ENCODE assay signal across 22 cellular contexts in the genomic region with DNA sequence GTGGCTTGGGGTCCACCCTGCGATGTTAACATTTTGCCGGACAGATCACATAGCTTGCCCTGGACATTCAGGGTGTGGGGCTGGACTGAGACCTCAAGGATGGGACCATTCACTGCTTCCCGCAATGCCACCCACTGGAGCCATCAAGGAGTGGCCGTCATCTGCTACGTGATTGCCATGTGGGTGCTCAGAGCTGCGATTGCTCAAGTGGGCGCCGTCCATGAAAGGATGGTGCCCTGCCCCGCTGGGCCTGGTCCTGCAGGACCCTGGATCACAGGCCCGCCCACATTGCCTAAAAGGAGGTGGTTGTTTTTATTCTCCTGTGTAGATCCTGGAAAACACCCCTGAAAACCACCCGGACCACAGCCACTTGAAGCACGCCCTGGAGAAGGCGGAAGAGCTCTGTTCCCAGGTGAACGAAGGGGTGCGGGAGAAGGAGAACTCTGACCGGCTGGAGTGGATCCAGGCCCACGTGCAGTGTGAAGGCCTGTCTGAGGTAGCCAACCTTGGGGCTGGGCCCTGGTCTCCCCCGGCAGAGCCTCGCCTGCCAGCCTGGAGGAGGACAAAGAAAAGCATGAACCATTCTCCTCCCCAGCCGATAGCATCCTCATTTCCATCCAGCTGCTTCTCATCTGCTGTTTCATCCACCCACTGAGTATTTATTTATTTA. TPM values are rescaled to one million over a fixed set of nuclear protein-coding genes. Genes with fewer than 3 reads are reported as not detected.
DNase-seq lines count a peak whose midpoint lies in the region; ATAC-seq and TF ChIP-seq lines count a peak whose summit lies in the region.
"Had no signal": no experiment of that assay in that cellular context is flagged by ENCODE, and none has a peak within 500 bp of the region (broad histone marks: within the 10 kb centered on the region; RNA-seq: fewer than 3 reads in every experiment).

No MANE protein-coding gene starts in this region.

- TF ChIP-seq CTCF in chondrocyte (IDR thresholded peaks at IDR 0.05), result no peak
- TF ChIP-seq CTCF in spleen (IDR thresholded peaks at IDR 0.05 in 8 of 11, conservative IDR thresholded peaks at IDR 0.05 in 3 of 11), result no peak

- H3K36me3 Mint-ChIP-seq in chondrocyte (ENCODE audit: low read depth), result no peaks in the 10 kb centered on the region
- H3K36me3 Mint-ChIP-seq: CD14-positive monocyte; CD4-positive, alpha-beta memory T cell; CD4-positive, CD25-positive, alpha-beta regulatory T cell; CD8-positive, alpha-beta memory T cell had no signal

- H3K9me3 Mint-ChIP-seq in chondrocyte (ENCODE audit: low read depth), result no peaks in the 10 kb centered on the region
- H3K9me3 Mint-ChIP-seq: CD4-positive, CD25-positive, alpha-beta regulatory T cell; CD8-positive, alpha-beta memory T cell had no signal

- no peak for ATAC-seq in aorta (ENCODE audit: low FRiP score)
- ATAC-seq in HG02763 (IDR thresholded peaks at IDR 0.05; ENCODE audit: unreplicated experiment), result no peak
- ATAC-seq: GM12878 had no signal

- H3K4me1 ChIP-seq in spleen, result no peaks in the 10 kb centered on the region
- H3K4me1 ChIP-seq in aorta (ENCODE audit: control insufficient read depth in 1 of 2, insufficient read depth in 2 of 2, low read length in 2 of 2), result no peaks in the 10 kb centered on the region
- H3K4me1 ChIP-seq: BE2C, BLaER1 had no signal

- peaks cover 9% of the 10 kb centered on the region for H3K4me1 Mint-ChIP-seq in chondrocyte (ENCODE audit: low read depth)
- H3K4me1 Mint-ChIP-seq: CD14-positive monocyte; CD4-positive, alpha-beta memory T cell; CD4-positive, CD25-positive, alpha-beta regulatory T cell; CD8-positive, alpha-beta memory T cell had no signal

- intact Hi-C loops in posterior vena cava (cut with DNase I) (no loop called here), spleen (cut with DNase I; ENCODE audit: low total_unique reads) (no loop called here), aorta (cut with DNase I) (no loop called here)

- no peak overlapping the region for H3K27ac Mint-ChIP-seq in chondrocyte (ENCODE audit: unreplicated experiment)
- H3K27ac Mint-ChIP-seq: CD14-positive monocyte; CD4-positive, alpha-beta memory T cell; CD4-positive, CD25-positive, alpha-beta regulatory T cell had no signal

- H3K4me3 ChIP-seq in spleen, result no peak overlapping the region
- no peak overlapping the region for H3K4me3 ChIP-seq in aorta (ENCODE audit: low read length in 2 of 2)
- H3K4me3 ChIP-seq: BLaER1, GM12878 had no signal

- no peak overlapping the region for H3K4me3 Mint-ChIP-seq in chondrocyte (ENCODE audit: unreplicated experiment)
- H3K4me3 Mint-ChIP-seq: CD14-positive monocyte; CD4-positive, alpha-beta memory T cell; CD4-positive, CD25-positive, alpha-beta regulatory T cell; CD8-positive, alpha-beta memory T cell had no signal

- peaks cover 2% of the 10 kb centered on the region for H3K27me3 Mint-ChIP-seq in chondrocyte (ENCODE audit: low read depth)

- no peak for TF ChIP-seq POLR2A in spleen (IDR thresholded peaks at IDR 0.05)

- DNase-seq in chondrocyte (ENCODE audit: low spot score), result peak; percentile 67
- DNase-seq in posterior vena cava (ENCODE audit: low spot score), result peak; percentile 53
- DNase-seq in spleen, result peak; percentile 54
- DNase-seq in aorta, result peak; percentile 12 to 71
- no peak for DNase-seq in D341Med (ENCODE audit: low spot score)
- no peak for DNase-seq in NOMO-1 treated with dmso at 0.1 percent for 144 hours (lab: John Stamatoyannopoulos, UW; ENCODE audit: unreplicated experiment)
- no peak for DNase-seq in NCI-H187 treated with DMSO at 0.1 percent for 48 hours (lab: John Stamatoyannopoulos, UW)
- DNase-seq: 8988T; ACHN; BE2C; C1 segment of cervical spinal cord; CD4-positive, alpha-beta memory T cell; CD4-positive, CD25-positive, alpha-beta regulatory T cell; CD8-positive, alpha-beta memory T cell; COR-L47; DND-41; EL; GDM1 had no signal

- H3K27ac ChIP-seq in spleen, result no peak overlapping the region
- H3K27ac ChIP-seq in aorta (ENCODE audit: low read depth in 1 of 2, low read length in 2 of 2), result no peak overlapping the region
- H3K27ac ChIP-seq: BLaER1 had no signal

- no peaks in the 10 kb centered on the region for H3K9me3 ChIP-seq in spleen
- H3K9me3 ChIP-seq in aorta (ENCODE audit: control insufficient read depth, low read length), result no peaks in the 10 kb centered on the region
- H3K9me3 ChIP-seq: BE2C, BLaER1 had no signal

- H3K36me3 ChIP-seq in spleen, result no peaks in the 10 kb centered on the region
- H3K36me3 ChIP-seq in aorta (ENCODE audit: control insufficient read depth in 1 of 2, insufficient read depth in 2 of 2, low read length in 1 of 2), result no peaks in the 10 kb centered on the region
- H3K36me3 ChIP-seq: BE2C, BLaER1 had no signal

- WGBS in spleen, 5 donors, result 90 to 93% (median 93%) methylated on average over 19 to 20 of the region's 20 CpGs
- 93 to 95% methylated on average over 20 of the region's 20 CpGs for WGBS in aorta, 2 donors

- H3K27me3 ChIP-seq in spleen (replicated peaks in 1 of 7), result no peaks in the 10 kb centered on the region
- no peaks in the 10 kb centered on the region for H3K27me3 ChIP-seq in aorta (ENCODE audit: control insufficient read depth in 1 of 2, insufficient read depth in 2 of 2, low read length in 1 of 2)
- H3K27me3 ChIP-seq: BE2C, BLaER1 had no signal

RNA-seq across cellular contexts. Expression of a gene that starts 40.4 kb away (rescaled TPM):
- total RNA-seq in chondrocyte (129 to 131 TPM (median 131 TPM) in 3 replicates), posterior vena cava (100 to 1,000 TPM; 138 to 167 TPM), spleen (100 to 1,000 TPM in 6 of 7 donors, 10 to 100 TPM in 1; 97.6 to 154 (median 125) TPM), aorta (100 to 1,000 TPM; 112 to 119 TPM)
- polyA plus RNA-seq in spleen (100 to 1,000 TPM; 245 to 286 (median 255) TPM), aorta (100 to 1,000 TPM; 234 to 461 TPM)

Comparison
In these comparisons a context has a peak if more than half of its experiments do, and no peak if none do; other contexts are left out.
1. DNase-seq: peak in chondrocyte (single experiment), posterior vena cava (single experiment), spleen (single experiment) and aorta (2 of 2); none in D341Med (single experiment), NOMO-1 treated with dmso at 0.1 percent for 144 hours (single experiment) and NCI-H187 treated with DMSO at 0.1 percent for 48 hours (single experiment).